38 cellular contexts compared by ENCODE assay signal in the genomic region with DNA sequence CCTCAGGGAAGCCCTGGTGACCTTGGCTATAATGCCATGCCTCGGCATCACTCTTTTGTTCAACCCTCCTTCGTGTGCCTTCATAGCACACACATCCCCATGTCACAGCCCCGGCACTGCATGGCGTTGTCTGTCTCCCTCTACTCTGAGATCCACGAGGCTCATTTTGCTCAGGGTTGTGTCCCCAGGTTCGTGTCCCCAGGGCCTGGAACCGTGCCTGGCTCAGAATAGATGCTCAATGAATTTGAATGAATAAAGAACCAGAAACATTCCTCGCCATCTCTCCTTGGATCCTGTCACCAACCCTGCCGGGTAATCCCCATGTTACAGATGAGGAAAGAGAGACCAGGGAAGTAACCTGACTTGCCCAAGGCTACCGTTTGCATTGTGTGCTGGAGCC.
"Had no signal": no experiment of that assay in that cellular context is flagged by ENCODE, and none has a peak within 500 bp of the region (broad histone marks: within the 10 kb centered on the region; RNA-seq: fewer than 3 reads in every experiment).

No MANE protein-coding gene starts in this region.

- DNase-seq: activated B cell treated with CpG ODN at 0.5 μM for 24 hours; activated CD4-positive, alpha-beta T cell treated with anti-CD3 and anti-CD28 coated beads for 48 hours; activated CD4-positive, alpha-beta T cell treated with anti-CD3 and anti-CD28 coated beads, Interleukin-2, amount 50 U/mL, for 1 hour; activated CD4-positive, alpha-beta T cell treated with anti-CD3 and anti-CD28 coated beads, Interleukin-2, amount 50 U/mL, for 48 hours; activated CD8-positive, alpha-beta memory T cell treated with anti-CD3 and anti-CD28 coated beads, Interleukin-2, amount 10 ng/mL, durations not matched to agents 7 days and 5 days; activated CD8-positive, alpha-beta memory T cell treated with anti-CD3 and anti-CD28 coated beads, Interleukin-2, amount 50 U/mL, for 4 hours; activated CD8-positive, alpha-beta T cell treated with anti-CD3 and anti-CD28 coated beads for 36 hours; activated effector memory CD4-positive, alpha-beta T cell treated with anti-CD3 and anti-CD28 coated beads, Interleukin-2, amount 50 U/mL, for 16 hours; activated naive CD4-positive, alpha-beta T cell treated with anti-CD3 and anti-CD28 coated beads for 36 hours; activated naive CD8-positive, alpha-beta T cell treated with anti-CD3 and anti-CD28 coated beads for 36 hours; activated naive CD8-positive, alpha-beta T cell treated with anti-CD3 and anti-CD28 coated beads, Interleukin-2, amount 50 U/mL, for 24 hours; activated T-cell treated with anti-CD3 and anti-CD28 coated beads, Interleukin-2, amount 50 U/mL, for 1 hour; activated T-cell treated with anti-CD3 and anti-CD28 coated beads, Interleukin-2, amount 50 U/mL, for 48 hours; adrenal gland; amygdala; aorta; body of pancreas; central memory CD4-positive, alpha-beta T cell; cerebellar nuclear complex; colonic mucosa; dorsolateral prefrontal cortex; effector memory CD4-positive, alpha-beta T cell; erythroblast; foreskin keratinocyte; gastrocnemius medialis; glutamatergic neuron; SW 1271; T-helper 1 cell; T-helper 17 cell; T1000; WERI-Rb-1 had no signal

- H3K4me3 Mint-ChIP-seq: activated B cell treated with CpG ODN at 0.5 μM for 24 hours; activated CD8-positive, alpha-beta memory T cell treated with anti-CD3 and anti-CD28 coated beads, Interleukin-2, amount 10 ng/mL, durations not matched to agents 7 days and 5 days; activated CD8-positive, alpha-beta T cell treated with anti-CD3 and anti-CD28 coated beads for 36 hours; activated naive CD4-positive, alpha-beta T cell treated with anti-CD3 and anti-CD28 coated beads for 36 hours; activated naive CD4-positive, alpha-beta T cell treated with anti-CD3 and anti-CD28 coated beads, Interleukin-2, amount 50 U/mL, for 24 hours; activated naive CD8-positive, alpha-beta T cell treated with anti-CD3 and anti-CD28 coated beads for 36 hours; activated naive CD8-positive, alpha-beta T cell treated with anti-CD3 and anti-CD28 coated beads, Interleukin-2, amount 50 U/mL, for 24 hours; activated T-helper 1 cell treated with anti-CD3 and anti-CD28 coated beads, Interleukin-12 subunit alpha, Interleukin-12 subunit beta, Interleukin-2, Interleukin-4 antibody, amounts not matched to agents 30 ng/mL and 10 ng/mL and 1 ng/mL, durations not matched to agents 14 hours and 24 hours and 36 hours; dendritic cell treated with granulocyte-macrophage colony-stimulating factor and Interleukin-4, amounts not matched to agents 40 ng/mL and 50 ng/mL, for 4 days; T-helper 17 cell; T-helper 2 cell treated with Interferon-gamma antibody and Interleukin-4, amounts not matched to agents 5 μg/mL and 100 μg/mL, for 36 hours had no signal

- H3K27ac Mint-ChIP-seq: activated B cell treated with CpG ODN at 0.5 μM for 24 hours; activated CD8-positive, alpha-beta memory T cell treated with anti-CD3 and anti-CD28 coated beads, Interleukin-2, amount 10 ng/mL, durations not matched to agents 7 days and 5 days; activated CD8-positive, alpha-beta T cell treated with anti-CD3 and anti-CD28 coated beads for 36 hours; activated naive CD4-positive, alpha-beta T cell treated with anti-CD3 and anti-CD28 coated beads for 36 hours; activated naive CD4-positive, alpha-beta T cell treated with anti-CD3 and anti-CD28 coated beads, Interleukin-2, amount 50 U/mL, for 24 hours; activated naive CD8-positive, alpha-beta T cell treated with anti-CD3 and anti-CD28 coated beads for 36 hours; activated naive CD8-positive, alpha-beta T cell treated with anti-CD3 and anti-CD28 coated beads, Interleukin-2, amount 50 U/mL, for 24 hours; activated T-helper 2 cell treated with anti-CD3 and anti-CD28 coated beads, Interferon-gamma antibody, Interleukin-2, Interleukin-4, amounts not matched to agents 10 μg/mL and 5 μg/mL and 100 μg/mL, durations not matched to agents 14 hours and 24 hours and 36 hours; dendritic cell treated with granulocyte-macrophage colony-stimulating factor and Interleukin-4, amounts not matched to agents 40 ng/mL and 50 ng/mL, for 4 days; T-helper 17 cell; T-helper 2 cell treated with Interferon-gamma antibody and Interleukin-4, amounts not matched to agents 5 μg/mL and 100 μg/mL, for 36 hours had no signal

- H3K9me3 Mint-ChIP-seq: activated B cell treated with CpG ODN at 0.5 μM for 24 hours; activated CD8-positive, alpha-beta T cell treated with anti-CD3 and anti-CD28 coated beads for 36 hours; activated naive CD4-positive, alpha-beta T cell treated with anti-CD3 and anti-CD28 coated beads for 36 hours; activated naive CD4-positive, alpha-beta T cell treated with anti-CD3 and anti-CD28 coated beads, Interleukin-2, amount 50 U/mL, for 24 hours; activated naive CD8-positive, alpha-beta T cell treated with anti-CD3 and anti-CD28 coated beads for 36 hours; activated naive CD8-positive, alpha-beta T cell treated with anti-CD3 and anti-CD28 coated beads, Interleukin-2, amount 50 U/mL, for 24 hours; activated T-helper 1 cell treated with anti-CD3 and anti-CD28 coated beads, Interleukin-12 subunit alpha, Interleukin-12 subunit beta, Interleukin-2, Interleukin-4 antibody, amounts not matched to agents 30 ng/mL and 10 ng/mL and 1 ng/mL, durations not matched to agents 14 hours and 24 hours and 36 hours; activated T-helper 2 cell treated with anti-CD3 and anti-CD28 coated beads, Interferon-gamma antibody, Interleukin-2, Interleukin-4, amounts not matched to agents 10 μg/mL and 5 μg/mL and 100 μg/mL, durations not matched to agents 14 hours and 24 hours and 36 hours; dendritic cell treated with granulocyte-macrophage colony-stimulating factor and Interleukin-4, amounts not matched to agents 40 ng/mL and 50 ng/mL, for 4 days; T-helper 2 cell treated with Interferon-gamma antibody and Interleukin-4, amounts not matched to agents 5 μg/mL and 100 μg/mL, for 36 hours had no signal

- H3K4me1 ChIP-seq: adrenal gland, body of pancreas, colonic mucosa, foreskin keratinocyte, gastrocnemius medialis had no signal

- H3K36me3 ChIP-seq: adrenal gland, colonic mucosa, esophagus muscularis mucosa, gastrocnemius medialis, WERI-Rb-1 had no signal

- H3K27me3 ChIP-seq: adrenal gland, body of pancreas, colonic mucosa had no signal

- H3K4me3 ChIP-seq: adrenal gland, body of pancreas, colonic mucosa, dorsolateral prefrontal cortex, esophagus muscularis mucosa, gastrocnemius medialis had no signal

- H3K4me1 Mint-ChIP-seq: activated B cell treated with CpG ODN at 0.5 μM for 24 hours; activated CD8-positive, alpha-beta memory T cell treated with anti-CD3 and anti-CD28 coated beads, Interleukin-2, amount 10 ng/mL, durations not matched to agents 7 days and 5 days; activated naive CD4-positive, alpha-beta T cell treated with anti-CD3 and anti-CD28 coated beads, Interleukin-2, amount 50 U/mL, for 24 hours; activated naive CD8-positive, alpha-beta T cell treated with anti-CD3 and anti-CD28 coated beads, Interleukin-2, amount 50 U/mL, for 24 hours; T-helper 17 cell had no signal

- H3K9me3 ChIP-seq: adrenal gland, body of pancreas, colonic mucosa, esophagus muscularis mucosa, gastrocnemius medialis had no signal

- H3K36me3 Mint-ChIP-seq: activated CD8-positive, alpha-beta memory T cell treated with anti-CD3 and anti-CD28 coated beads, Interleukin-2, amount 10 ng/mL, durations not matched to agents 7 days and 5 days; activated naive CD4-positive, alpha-beta T cell treated with anti-CD3 and anti-CD28 coated beads, Interleukin-2, amount 50 U/mL, for 24 hours; activated naive CD8-positive, alpha-beta T cell treated with anti-CD3 and anti-CD28 coated beads for 36 hours had no signal

- H3K27ac ChIP-seq: adrenal gland, body of pancreas, colonic mucosa, dorsolateral prefrontal cortex, esophagus muscularis mucosa, foreskin keratinocyte, gastrocnemius medialis, WERI-Rb-1 had no signal

- ATAC-seq: activated CD4-positive, CD25-positive, alpha-beta regulatory T cell treated with anti-CD3 and anti-CD28 coated beads, Interleukin-2, amount 50 U/mL, for 24 hours; activated CD8-positive, alpha-beta memory T cell treated with anti-CD3 and anti-CD28 coated beads, Interleukin-2, amount 10 ng/mL, durations not matched to agents 7 days and 5 days; activated CD8-positive, alpha-beta T cell treated with anti-CD3 and anti-CD28 coated beads for 36 hours; body of pancreas; foreskin keratinocyte; gastrocnemius medialis; T-helper 17 cell had no signal
